ENCODE assay signal across 31 cellular contexts in genomic region chr3:105729662-105730061, GRCh38.
DNase-seq lines count a peak whose midpoint lies in the region; ATAC-seq and TF ChIP-seq lines count a peak whose summit lies in the region.
"Had no signal": no experiment of that assay in that cellular context is flagged by ENCODE, and none has a peak within 500 bp of the region (broad histone marks: within the 10 kb centered on the region; RNA-seq: fewer than 3 reads in every experiment).

No MANE protein-coding gene starts in this region.

- no peaks in the 10 kb centered on the region for H3K4me1 ChIP-seq in IMR-90 (ENCODE audit: control insufficient read depth, insufficient read depth, low read length)
- H3K4me1 ChIP-seq in skeletal muscle satellite cell (ENCODE audit: control insufficient read depth, insufficient read depth, low read length) = peaks cover 25% of the 10 kb centered on the region
- H3K4me1 ChIP-seq: colonic mucosa had no signal

- H2AK5ac ChIP-seq in IMR-90 (ENCODE audit: low read depth, low read length) = no peak overlapping the region

- TF ChIP-seq CTCF in IMR-90 (conservative IDR thresholded peaks at IDR 0.05; ENCODE audit: low read depth, low read length) (no peak), cardiac fibroblast (IDR thresholded peaks at IDR 0.05; ENCODE audit: low read depth, low read length) (no peak)

- CTCF ChIA-PET in IMR-90 (lab: Yijun Ruan, JAX) = no interaction called here

- H2BK15ac ChIP-seq in IMR-90 (ENCODE audit: low read depth, low read length) = no peak overlapping the region

- WGBS in IMR-90 (ENCODE audit: extremely low coverage in 2 of 2, insufficient read length in 1 of 2), 2 experiments = no CpG with 5 or more reads among the region's 3 CpGs

- H3K27ac ChIP-seq in IMR-90 (ENCODE audit: insufficient read depth, low read length) = no peak overlapping the region
- H3K27ac ChIP-seq: C4-2B, colonic mucosa, left ventricle myocardium inferior, PC-9, upper lobe of left lung, VCaP had no signal

- no peak overlapping the region for H3K14ac ChIP-seq in IMR-90 (replicated peaks; ENCODE audit: low read depth, low read length)

- H2BK120ac ChIP-seq in IMR-90 (ENCODE audit: low read depth, low read length) = no peak overlapping the region

- DNase-seq in IMR-90 (peak; percentile 40), cardiac fibroblast (ENCODE audit: low read depth in 2 of 2) (peak; percentile 64), fibroblast of the conjunctiva (ENCODE audit: low read depth) (peak; percentile 28), occipital lobe (lab: John Stamatoyannopoulos, UW) (no peak), 8988T (no peak), globus pallidus (ENCODE audit: low spot score) (no peak)
- DNase-seq: activated CD4-positive, alpha-beta T cell treated with anti-CD3 and anti-CD28 coated beads for 4 hours; activated effector memory CD4-positive, alpha-beta T cell treated with anti-CD3 and anti-CD28 coated beads, Interleukin-2, amount 50 U/mL, for 16 hours; activated naive CD8-positive, alpha-beta T cell treated with anti-CD3 and anti-CD28 coated beads, Interleukin-2, amount 10 ng/mL, durations not matched to agents 7 days and 5 days; activated T-cell treated with anti-CD3 and anti-CD28 coated beads, Interleukin-2, amount 50 U/mL, for 1 hour; colonic mucosa; DMS79 treated with DMSO at 0.1 percent for 48 hours; effector CD8-positive, alpha-beta T cell; erythroblast; GF-D8; left ventricle myocardium inferior; midbrain; naive thymus-derived CD4-positive, alpha-beta T cell; NCI-H187; NCI-H2171 treated with DMSO at 0.1 percent for 48 hours; NCI-H524; PC-9; retina; Right ventricle myocardium superior; spleen; T-helper 9 cell; upper lobe of left lung had no signal

- H2AK9ac ChIP-seq in IMR-90 (replicated peaks; ENCODE audit: low read depth, low read length, poor library complexity) = no peak overlapping the region

- H4K20me1 ChIP-seq in IMR-90 (ENCODE audit: insufficient read depth, low read length) = no peaks in the 10 kb centered on the region

- H4K8ac ChIP-seq in IMR-90 (ENCODE audit: low read depth in 2 of 2, low read length in 2 of 2) = no peak overlapping the region

- H3K9ac ChIP-seq in IMR-90 (ENCODE audit: low read depth, low read length) (no peak overlapping the region), skeletal muscle satellite cell (ENCODE audit: low read depth, low read length) (peak overlapping the region; percentile 11)

- dilution Hi-C loops in IMR-90 (cut with HindIII; ENCODE audit: low sequenced_read_pairs, unreplicated experiment) = no loop called here

- no peak overlapping the region for H3K56ac ChIP-seq in IMR-90 (ENCODE audit: extremely low read depth, insufficient read depth, low read length)

- H2BK20ac ChIP-seq in IMR-90 (ENCODE audit: low read depth, low read length) = no peak overlapping the region

- in situ Hi-C loops in IMR-90 (cut with MboI; ENCODE audit: low sequenced_read_pairs) = no loop called here

- no peak overlapping the region for H3K23ac ChIP-seq in IMR-90 (ENCODE audit: low read depth, low read length)

- no peaks in the 10 kb centered on the region for H3K9me1 ChIP-seq in IMR-90 (ENCODE audit: insufficient read depth, low read length)

- H3K18ac ChIP-seq in IMR-90 (ENCODE audit: low read depth, low read length) = no peak overlapping the region

- H3K4ac ChIP-seq in IMR-90 (ENCODE audit: low read depth, low read length) = no peak overlapping the region

- no peak overlapping the region for H2BK5ac ChIP-seq in IMR-90 (ENCODE audit: low read depth, low read length, poor library complexity, severe bottlenecking)

- H3K79me1 ChIP-seq in IMR-90 (ENCODE audit: low read depth in 1 of 2, low read length in 2 of 2) = no peaks in the 10 kb centered on the region

- ATAC-seq in IMR-90 (ENCODE audit: low read depth) = no peak; the same call in 1 of the 2 replicates
- ATAC-seq: HepG2; naive thymus-derived CD4-positive, alpha-beta T cell had no signal

- POLR2A ChIA-PET in IMR-90 (lab: Charles Lee; ENCODE audit: unreplicated experiment) = no interaction called here

- H3K4me2 ChIP-seq in IMR-90 (ENCODE audit: low read depth, low read length) = no peak overlapping the region
- H3K4me2 ChIP-seq in skeletal muscle satellite cell (ENCODE audit: low read length) = peak overlapping the region; percentile 43
- H3K4me2 ChIP-seq: PC-9 had no signal

- H3K9me3 ChIP-seq in IMR-90 (ENCODE audit: control insufficient read depth, insufficient read depth, low read length) (no peaks in the 10 kb centered on the region), skeletal muscle satellite cell (replicated peaks; ENCODE audit: low read length) (no peaks in the 10 kb centered on the region)
- H3K9me3 ChIP-seq: colonic mucosa had no signal

- no peak for TF ChIP-seq RAD21 in IMR-90 (IDR thresholded peaks at IDR 0.05; ENCODE audit: low read length)

- H3K4me3 ChIP-seq in IMR-90 (ENCODE audit: insufficient read depth, low read depth, low read length) (no peak overlapping the region), cardiac fibroblast (replicated peaks in 1 of 2; ENCODE audit: low read depth in 2 of 2, low read length in 2 of 2) (no peak overlapping the region), skeletal muscle satellite cell (ENCODE audit: low read length) (no peak overlapping the region)
- H3K4me3 ChIP-seq: colonic mucosa, left ventricle myocardium inferior, PC-9, spleen, upper lobe of left lung had no signal

- H2AFZ ChIP-seq in IMR-90 (replicated peaks; ENCODE audit: low read length, poor library complexity) = no peak overlapping the region
- H2AFZ ChIP-seq: PC-9 had no signal

- intact Hi-C loops in IMR-90 (cut with micrococcal nuclease) = no loop called here

- H3K27me3 ChIP-seq in IMR-90 (ENCODE audit: control insufficient read depth, insufficient read depth, low read length) = no peaks in the 10 kb centered on the region
- no peaks in the 10 kb centered on the region for H3K27me3 ChIP-seq in skeletal muscle satellite cell (ENCODE audit: control insufficient read depth, insufficient read depth, low read length)
- H3K27me3 ChIP-seq: colonic mucosa, spleen, upper lobe of left lung had no signal

- TF ChIP-seq POLR2A in IMR-90 (IDR thresholded peaks at IDR 0.05; ENCODE audit: low read depth, low read length) = no peak

- peaks cover 1% of the 10 kb centered on the region; the same call in 1 of the 2 replicates for H3K36me3 ChIP-seq in IMR-90 (ENCODE audit: control insufficient read depth, insufficient read depth, low read length)
- H3K36me3 ChIP-seq in skeletal muscle satellite cell (ENCODE audit: insufficient read depth, low read length) = peaks cover 30% of the 10 kb centered on the region
- H3K36me3 ChIP-seq: colonic mucosa had no signal

- no peak overlapping the region for H4K91ac ChIP-seq in IMR-90 (ENCODE audit: insufficient read depth, low read depth, low read length)

- BruUV-seq in IMR-90 (replicated peaks; lab: Mats Ljungman, UMichigan) = no TSS peak

- H4K5ac ChIP-seq in IMR-90 (ENCODE audit: low read depth, low read length) = no peak overlapping the region

TF ChIP-seq in IMR-90, 13 proteins besides CTCF, POLR2A, EP300 and RAD21:
- TF ChIP-seq MXI1 (IDR thresholded peaks at IDR 0.05; ENCODE audit: borderline replicate concordance, low read depth, low read length) = no peak
- TF ChIP-seq BHLHE40 (IDR thresholded peaks at IDR 0.05; ENCODE audit: low read depth, low read length) = no peak
- no peak for TF ChIP-seq MAZ (IDR thresholded peaks at IDR 0.05; ENCODE audit: borderline replicate concordance, low read depth, low read length)
- no peak for TF ChIP-seq SMC3 (IDR thresholded peaks at IDR 0.05; ENCODE audit: low read depth, low read length)
- TF ChIP-seq RFX5 (IDR thresholded peaks at IDR 0.05; ENCODE audit: low read depth, low read length) = no peak
- no peak for TF ChIP-seq CHD1 (IDR thresholded peaks at IDR 0.05; ENCODE audit: low read depth, low read length)
- TF ChIP-seq CEBPB (IDR thresholded peaks at IDR 0.05; ENCODE audit: low read depth, low read length) = no peak
- no peak for TF ChIP-seq FOS (IDR thresholded peaks at IDR 0.05; ENCODE audit: low read depth, low read length)

Comparison
In these comparisons a context has a peak if more than half of its experiments do, and no peak if none do; other contexts are left out.
1. DNase-seq: peak in IMR-90 (single experiment), cardiac fibroblast (2 of 2) and fibroblast of the conjunctiva (single experiment); none in occipital lobe (single experiment), 8988T (single experiment) and globus pallidus (single experiment).